In the genomic region with DNA sequence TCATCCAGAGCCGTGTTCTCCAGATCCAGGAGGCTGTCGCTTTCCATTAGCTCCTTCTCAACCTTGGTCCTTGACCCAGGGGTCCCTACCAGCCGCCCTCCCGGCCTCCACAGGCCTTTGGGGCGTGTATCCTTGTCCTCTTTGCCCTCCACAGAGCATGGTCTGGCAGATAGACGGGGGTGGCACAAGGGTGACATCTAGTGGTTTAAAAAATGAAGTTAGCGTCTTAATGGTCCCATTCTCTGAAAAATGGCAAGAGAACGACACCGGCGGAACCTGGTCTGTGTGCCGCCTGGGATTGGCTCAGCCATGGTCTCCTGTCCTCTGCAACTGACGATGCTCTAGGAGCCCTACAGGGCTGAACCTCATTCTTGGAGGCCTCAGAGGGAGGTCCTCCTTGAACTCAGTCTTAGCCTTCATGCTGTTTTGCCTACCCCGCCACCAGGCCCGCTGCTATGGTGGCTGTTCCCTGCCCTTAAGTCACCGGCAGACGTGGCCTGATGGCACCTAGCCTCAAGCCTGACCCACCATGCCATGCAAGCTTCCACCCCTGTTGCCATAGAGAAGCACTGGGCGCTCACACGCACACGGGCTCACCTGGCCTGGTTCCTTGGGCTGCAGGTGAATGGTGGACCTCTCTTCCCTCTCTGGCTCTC, we compare ENCODE assay signal across 8 cellular contexts.
A peak's percentile ranks its signal among the peaks of the same experiment; 100 is the strongest.
DNase-seq lines count a peak whose midpoint lies in the region; ATAC-seq and TF ChIP-seq lines count a peak whose summit lies in the region.

No MANE protein-coding gene starts in this region.

- H3K27me3 Mint-ChIP-seq in WTC11 (ENCODE audit: low read depth) = peaks cover 48% of the 10 kb centered on the region
- no peaks in the 10 kb centered on the region for H3K27me3 Mint-ChIP-seq in stimulated activated memory B cell treated with anti-CD40 and anti-IgM and Interleukin-4, amounts not matched to agents 10 μg/mL and 1 μg/mL and 100 μg/mL, for 72 hours

- intact Hi-C loops in left ventricle myocardium superior (cut with micrococcal nuclease) = no loop called here

- CTCF ChIA-PET in WTC11 (lab: Charles Lee) = interaction anchor here (0.6 to 2.2 kb wide), 15 partner anchors 10 to 655 kb away, joined by 3 to 9 read pairs (median 4); a partner anchor contains a TSS

- no peak overlapping the region for H3K4me3 Mint-ChIP-seq in WTC11
- no peak overlapping the region for H3K4me3 Mint-ChIP-seq in stimulated activated memory B cell treated with anti-CD40 and anti-IgM and Interleukin-4, amounts not matched to agents 10 μg/mL and 1 μg/mL and 100 μg/mL, for 72 hours

- POLR2A ChIA-PET in WTC11 (lab: Charles Lee) = no interaction called here

- TF ChIP-seq CTCF in GM12875 (IDR thresholded peaks at IDR 0.05; ENCODE audit: borderline replicate concordance, insufficient read depth, low read depth, low read length) (peak; percentile 58; the same call in 1 of the 2 replicates), WTC11 (IDR thresholded peaks at IDR 0.05) (peak; percentile 30)

- H3K36me3 Mint-ChIP-seq in WTC11 = no peaks in the 10 kb centered on the region
- H3K36me3 Mint-ChIP-seq in stimulated activated memory B cell treated with anti-CD40 and anti-IgM and Interleukin-4, amounts not matched to agents 10 μg/mL and 1 μg/mL and 100 μg/mL, for 72 hours = no peaks in the 10 kb centered on the region

- DNase-seq in AG08396 (ENCODE audit: low spot score) = peak; percentile 50
- DNase-seq in NCI-H1694 treated with DMSO at 0.1 percent for 48 hours (lab: John Stamatoyannopoulos, UW) = peak; percentile 63
- peak; percentile 59 for DNase-seq in WTC11 (ENCODE audit: low spot score)
- no peak for DNase-seq in left ventricle myocardium superior
- no peak for DNase-seq in NCI-H1048 (lab: John Stamatoyannopoulos, UW)

- no peak overlapping the region for H3K27ac Mint-ChIP-seq in WTC11
- H3K27ac Mint-ChIP-seq in stimulated activated memory B cell treated with anti-CD40 and anti-IgM and Interleukin-4, amounts not matched to agents 10 μg/mL and 1 μg/mL and 100 μg/mL, for 72 hours = peak overlapping the region; percentile 72

- H3K4me3 ChIP-seq in GM12875 (ENCODE audit: low read depth, low read length) = no peak overlapping the region

- H3K4me1 Mint-ChIP-seq in WTC11 = no peaks in the 10 kb centered on the region
- peaks cover 12% of the 10 kb centered on the region for H3K4me1 Mint-ChIP-seq in stimulated activated memory B cell treated with anti-CD40 and anti-IgM and Interleukin-4, amounts not matched to agents 10 μg/mL and 1 μg/mL and 100 μg/mL, for 72 hours

- no peaks in the 10 kb centered on the region for H3K9me3 Mint-ChIP-seq in WTC11
- no peaks in the 10 kb centered on the region for H3K9me3 Mint-ChIP-seq in stimulated activated memory B cell treated with anti-CD40 and anti-IgM and Interleukin-4, amounts not matched to agents 10 μg/mL and 1 μg/mL and 100 μg/mL, for 72 hours

- ATAC-seq in WTC11 (peak; percentile 99), left ventricle myocardium superior (peak; percentile 68), GM18520 (IDR thresholded peaks at IDR 0.05; ENCODE audit: unreplicated experiment) (no peak)
- peak; percentile 79 for ATAC-seq in stimulated activated memory B cell treated with anti-CD40 and anti-IgM and Interleukin-4, amounts not matched to agents 10 μg/mL and 1 μg/mL and 100 μg/mL, for 72 hours

TF ChIP-seq in WTC11, 78 proteins besides CTCF, POLR2A, EP300 and RAD21:
- TF ChIP-seq, protein P1, sequence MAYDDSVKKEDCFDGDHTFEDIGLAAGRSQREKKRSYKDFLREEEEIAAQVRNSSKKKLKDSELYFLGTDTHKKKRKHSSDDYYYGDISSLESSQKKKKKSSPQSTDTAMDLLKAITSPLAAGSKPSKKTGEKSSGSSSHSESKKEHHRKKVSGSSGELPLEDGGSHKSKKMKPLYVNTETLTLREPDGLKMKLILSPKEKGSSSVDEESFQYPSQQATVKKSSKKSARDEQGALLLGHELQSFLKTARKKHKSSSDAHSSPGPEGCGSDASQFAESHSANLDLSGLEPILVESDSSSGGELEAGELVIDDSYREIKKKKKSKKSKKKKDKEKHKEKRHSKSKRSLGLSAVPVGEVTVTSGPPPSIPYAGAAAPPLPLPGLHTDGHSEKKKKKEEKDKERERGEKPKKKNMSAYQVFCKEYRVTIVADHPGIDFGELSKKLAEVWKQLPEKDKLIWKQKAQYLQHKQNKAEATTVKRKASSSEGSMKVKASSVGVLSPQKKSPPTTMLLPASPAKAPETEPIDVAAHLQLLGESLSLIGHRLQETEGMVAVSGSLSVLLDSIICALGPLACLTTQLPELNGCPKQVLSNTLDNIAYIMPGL (CRISPR knock-in tag; IDR thresholded peaks at IDR 0.05) = 0 out of 2 replicates have a peak, but pooled peaks have one; percentile 23
- TF ChIP-seq OVOL2 (CRISPR knock-in tag; IDR thresholded peaks at IDR 0.05; ENCODE audit: borderline replicate concordance) = no peak
- TF ChIP-seq, protein P2, sequence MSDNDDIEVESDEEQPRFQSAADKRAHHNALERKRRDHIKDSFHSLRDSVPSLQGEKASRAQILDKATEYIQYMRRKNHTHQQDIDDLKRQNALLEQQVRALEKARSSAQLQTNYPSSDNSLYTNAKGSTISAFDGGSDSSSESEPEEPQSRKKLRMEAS (CRISPR knock-in tag; IDR thresholded peaks at IDR 0.05) = 0 out of 2 replicates have a peak, but pooled peaks have one; percentile 25

Comparison
In these comparisons a context has a peak if more than half of its experiments do, and no peak if none do; other contexts are left out.
1. DNase-seq: peak in AG08396 (single experiment), NCI-H1694 treated with DMSO at 0.1 percent for 48 hours (single experiment) and WTC11 (single experiment); none in left ventricle myocardium superior (single experiment) and NCI-H1048 (single experiment).